31 cellular contexts compared by ENCODE assay signal in the genomic region with DNA sequence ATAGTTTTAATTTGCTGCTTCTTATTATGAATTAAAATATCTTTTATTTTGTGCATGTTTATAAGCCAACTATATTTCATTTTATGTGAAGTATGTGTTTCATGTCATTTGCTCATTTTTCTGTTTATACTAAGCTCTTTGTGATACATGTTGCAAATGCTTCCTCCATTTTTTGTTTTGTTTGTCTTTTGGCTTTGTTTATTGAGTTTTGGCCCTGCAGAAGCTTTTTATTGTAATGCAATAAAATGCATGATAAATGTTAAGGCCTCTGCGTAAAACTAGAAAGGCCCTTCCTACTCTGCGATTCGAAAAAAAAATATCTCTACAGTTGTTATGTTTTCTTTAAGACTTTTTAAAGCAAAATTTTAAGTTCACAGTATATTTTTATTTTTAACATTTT. TPM values are rescaled to one million over a fixed set of nuclear protein-coding genes. Genes with fewer than 3 reads are reported as not detected.
"Had no signal": no experiment of that assay in that cellular context is flagged by ENCODE, and none has a peak within 500 bp of the region (broad histone marks: within the 10 kb centered on the region; RNA-seq: fewer than 3 reads in every experiment).

No MANE protein-coding gene starts in this region.

- H3K27ac ChIP-seq: brain microvascular endothelial cell, epithelial cell of prostate, esophagus squamous epithelium had no signal

- H3K36me3 ChIP-seq: brain microvascular endothelial cell, esophagus squamous epithelium had no signal

- H3K36me3 Mint-ChIP-seq: activated naive CD4-positive, alpha-beta T cell treated with anti-CD3 and anti-CD28 coated beads, Interleukin-2, amount 10 ng/mL, durations not matched to agents 7 days and 5 days; activated naive CD4-positive, alpha-beta T cell treated with anti-CD3 and anti-CD28 coated beads, Interleukin-2, amount 50 U/mL, for 72 hours; activated naive CD8-positive, alpha-beta T cell treated with anti-CD3 and anti-CD28 coated beads, Interleukin-2, amount 10 ng/mL, durations not matched to agents 7 days and 5 days had no signal

- DNase-seq: activated CD4-positive, alpha-beta memory T cell treated with anti-CD3 and anti-CD28 coated beads, Interleukin-2, amount 10 ng/mL, durations not matched to agents 7 days and 5 days; activated CD4-positive, alpha-beta T cell treated with anti-CD3 and anti-CD28 coated beads for 4 hours; activated CD4-positive, alpha-beta T cell treated with anti-CD3 and anti-CD28 coated beads, Interleukin-2, amount 10 ng/mL, durations not matched to agents 7 days and 5 days; activated CD4-positive, alpha-beta T cell treated with anti-CD3 and anti-CD28 coated beads, Interleukin-2, amount 50 U/mL, for 4 hours; activated CD4-positive, CD25-positive, alpha-beta regulatory T cell; activated CD4-positive, CD25-positive, alpha-beta regulatory T cell treated with anti-CD3 and anti-CD28 coated beads, Interleukin-2, amount 50 U/mL, for 72 hours; activated CD8-positive, alpha-beta memory T cell treated with anti-CD3 and anti-CD28 coated beads, Interleukin-2, amount 50 U/mL, for 48 hours; activated gamma-delta T cell; activated naive CD4-positive, alpha-beta T cell; activated naive CD4-positive, alpha-beta T cell treated with anti-CD3 and anti-CD28 coated beads, Interleukin-2, amount 10 ng/mL, durations not matched to agents 7 days and 5 days; activated naive CD8-positive, alpha-beta T cell treated with anti-CD3 and anti-CD28 coated beads, Interleukin-2, amount 10 ng/mL, durations not matched to agents 7 days and 5 days; activated T-cell treated with anti-CD3 and anti-CD28 coated beads for 4 hours; activated T-cell treated with anti-CD3 and anti-CD28 coated beads, Interleukin-2, amount 50 U/mL, for 24 hours; activated T-cell treated with anti-CD3 and anti-CD28 coated beads, Interleukin-2, amount 50 U/mL, for 72 hours; anterior cingulate cortex; cortex of kidney; effector CD4-positive, alpha-beta T cell; effector memory CD8-positive, alpha-beta T cell; esophagus squamous epithelium; head of caudate nucleus; T-helper 1 cell; T-helper 17 cell; T1000 had no signal

- ATAC-seq: activated naive CD4-positive, alpha-beta T cell treated with anti-CD3 and anti-CD28 coated beads, Interleukin-2, amount 50 U/mL, for 72 hours; activated T-cell treated with anti-CD3 and anti-CD28 coated beads, Interleukin-2, amount 50 U/mL, for 72 hours; effector memory CD8-positive, alpha-beta T cell; T-helper 17 cell had no signal

- H3K9me3 Mint-ChIP-seq: activated CD4-positive, alpha-beta memory T cell treated with anti-CD3 and anti-CD28 coated beads, Interleukin-2, amount 10 ng/mL, durations not matched to agents 7 days and 5 days; activated CD4-positive, alpha-beta T cell treated with anti-CD3 and anti-CD28 coated beads, Interleukin-2, amount 10 ng/mL, durations not matched to agents 7 days and 5 days; activated naive CD4-positive, alpha-beta T cell treated with anti-CD3 and anti-CD28 coated beads, Interleukin-2, amount 10 ng/mL, durations not matched to agents 7 days and 5 days; activated naive CD4-positive, alpha-beta T cell treated with anti-CD3 and anti-CD28 coated beads, Interleukin-2, amount 50 U/mL, for 72 hours; activated naive CD8-positive, alpha-beta T cell treated with anti-CD3 and anti-CD28 coated beads, Interleukin-2, amount 10 ng/mL, durations not matched to agents 7 days and 5 days; activated T-cell treated with anti-CD3 and anti-CD28 coated beads, Interleukin-2, amount 50 U/mL, for 24 hours; activated T-cell treated with anti-CD3 and anti-CD28 coated beads, Interleukin-2, amount 50 U/mL, for 72 hours; central memory CD8-positive, alpha-beta T cell; effector memory CD8-positive, alpha-beta T cell; T-helper 2 cell treated with Interferon-gamma antibody and Interleukin-4, amounts not matched to agents 5 μg/mL and 100 μg/mL, for 36 hours had no signal

- H3K4me1 Mint-ChIP-seq: activated CD4-positive, alpha-beta memory T cell treated with anti-CD3 and anti-CD28 coated beads, Interleukin-2, amount 10 ng/mL, durations not matched to agents 7 days and 5 days; activated CD4-positive, alpha-beta T cell treated with anti-CD3 and anti-CD28 coated beads, Interleukin-2, amount 10 ng/mL, durations not matched to agents 7 days and 5 days; activated naive CD4-positive, alpha-beta T cell treated with anti-CD3 and anti-CD28 coated beads, Interleukin-2, amount 10 ng/mL, durations not matched to agents 7 days and 5 days; activated naive CD8-positive, alpha-beta T cell treated with anti-CD3 and anti-CD28 coated beads, Interleukin-2, amount 10 ng/mL, durations not matched to agents 7 days and 5 days; central memory CD8-positive, alpha-beta T cell; T-helper 17 cell had no signal

- H3K4me3 ChIP-seq: esophagus squamous epithelium had no signal

- H3K4me3 Mint-ChIP-seq: activated CD4-positive, alpha-beta memory T cell treated with anti-CD3 and anti-CD28 coated beads, Interleukin-2, amount 10 ng/mL, durations not matched to agents 7 days and 5 days; activated CD4-positive, alpha-beta T cell treated with anti-CD3 and anti-CD28 coated beads, Interleukin-2, amount 10 ng/mL, durations not matched to agents 7 days and 5 days; activated naive CD4-positive, alpha-beta T cell treated with anti-CD3 and anti-CD28 coated beads, Interleukin-2, amount 10 ng/mL, durations not matched to agents 7 days and 5 days; activated naive CD8-positive, alpha-beta T cell treated with anti-CD3 and anti-CD28 coated beads, Interleukin-2, amount 10 ng/mL, durations not matched to agents 7 days and 5 days; activated T-cell treated with anti-CD3 and anti-CD28 coated beads, Interleukin-2, amount 50 U/mL, for 24 hours; activated T-cell treated with anti-CD3 and anti-CD28 coated beads, Interleukin-2, amount 50 U/mL, for 72 hours; central memory CD8-positive, alpha-beta T cell; effector memory CD8-positive, alpha-beta T cell; T-helper 17 cell; T-helper 2 cell treated with Interferon-gamma antibody and Interleukin-4, amounts not matched to agents 5 μg/mL and 100 μg/mL, for 36 hours had no signal

- H3K27ac Mint-ChIP-seq: activated CD4-positive, alpha-beta memory T cell treated with anti-CD3 and anti-CD28 coated beads, Interleukin-2, amount 10 ng/mL, durations not matched to agents 7 days and 5 days; activated CD4-positive, alpha-beta T cell treated with anti-CD3 and anti-CD28 coated beads, Interleukin-2, amount 10 ng/mL, durations not matched to agents 7 days and 5 days; activated naive CD4-positive, alpha-beta T cell treated with anti-CD3 and anti-CD28 coated beads, Interleukin-2, amount 10 ng/mL, durations not matched to agents 7 days and 5 days; activated naive CD4-positive, alpha-beta T cell treated with anti-CD3 and anti-CD28 coated beads, Interleukin-2, amount 50 U/mL, for 72 hours; activated naive CD8-positive, alpha-beta T cell treated with anti-CD3 and anti-CD28 coated beads, Interleukin-2, amount 10 ng/mL, durations not matched to agents 7 days and 5 days; activated T-cell treated with anti-CD3 and anti-CD28 coated beads, Interleukin-2, amount 50 U/mL, for 24 hours; activated T-cell treated with anti-CD3 and anti-CD28 coated beads, Interleukin-2, amount 50 U/mL, for 72 hours; effector memory CD8-positive, alpha-beta T cell; T-helper 17 cell; T-helper 2 cell treated with Interferon-gamma antibody and Interleukin-4, amounts not matched to agents 5 μg/mL and 100 μg/mL, for 36 hours had no signal

- H3K9me3 ChIP-seq: esophagus squamous epithelium had no signal

RNA-seq across cellular contexts. Expression of a gene that starts 9.4 kb away (rescaled TPM):
- total RNA-seq: activated CD4-positive, alpha-beta memory T cell treated with anti-CD3 and anti-CD28 coated beads, Interleukin-2, amount 10 ng/mL, durations not matched to agents 7 days and 5 days; activated CD4-positive, alpha-beta T cell treated with anti-CD3 and anti-CD28 coated beads, Interleukin-2, amount 10 ng/mL, durations not matched to agents 7 days and 5 days; activated naive CD4-positive, alpha-beta T cell treated with anti-CD3 and anti-CD28 coated beads, Interleukin-2, amount 50 U/mL, for 72 hours; activated T-cell treated with anti-CD3 and anti-CD28 coated beads, Interleukin-2, amount 50 U/mL, for 72 hours; astrocyte; bronchial epithelial cell; fibroblast of lung had no signal
- polyA plus RNA-seq: fibroblast of lung had no signal
